In genomic region chr1:152878042-152878441, GRCh38 we compare ENCODE assay signal across 2 cellular contexts.
TF ChIP-seq lines count a peak whose summit lies in the region.

TSS of gene SMCP (plus strand) at chr1:152878322. CDS start at chr1:152884423, 6,101 bp downstream.

TF ChIP-seq in Ishikawa, 13 proteins besides CTCF, POLR2A, EP300 and RAD21 (continued from another document):
- TF ChIP-seq REST (IDR thresholded peaks at IDR 0.05; ENCODE audit: low read depth) (no peak), EGR1 (IDR thresholded peaks at IDR 0.05) (no peak), MAX (IDR thresholded peaks at IDR 0.05) (no peak)
TF ChIP-seq in Ishikawa: peak in this region for 0.

TF ChIP-seq in GM12878, 131 proteins besides CTCF, POLR2A, EP300 and RAD21 (continued from another document):
- TF ChIP-seq ZBTB33 (IDR thresholded peaks at IDR 0.05) (no peak), FOS (IDR thresholded peaks at IDR 0.05; ENCODE audit: borderline replicate concordance, extremely low read depth, insufficient read length) (no peak), EED (IDR thresholded peaks at IDR 0.05; ENCODE audit: low read depth) (no peak), STAT1 (conservative IDR thresholded peaks at IDR 0.05) (no peak), ZZZ3 (IDR thresholded peaks at IDR 0.05; ENCODE audit: control insufficient read depth, insufficient read length, low read depth) (no peak), FOXK2 (IDR thresholded peaks at IDR 0.05) (no peak), SMC3 (IDR thresholded peaks at IDR 0.05; ENCODE audit: borderline replicate concordance, low read length) (peak; percentile 32; the same call in 1 of the 2 replicates), NKRF (conservative IDR thresholded peaks at IDR 0.05) (no peak), TBL1XR1 (IDR thresholded peaks at IDR 0.05; ENCODE audit: low read depth, low read length) (no peak), PBX3 (IDR thresholded peaks at IDR 0.05; ENCODE audit: insufficient replicate concordance, low read depth, low read length) (no peak), FOXM1 (IDR thresholded peaks at IDR 0.05; ENCODE audit: low read depth, low read length) (no peak)
